29 cellular contexts compared by ENCODE assay signal in genomic region chr1:209837671-209838070, GRCh38.
"Had no signal": no experiment of that assay in that cellular context is flagged by ENCODE, and none has a peak within 500 bp of the region (broad histone marks: within the 10 kb centered on the region; RNA-seq: fewer than 3 reads in every experiment).

No MANE protein-coding gene starts in this region.

- H3K36me3 ChIP-seq: ovary had no signal

- H3K4me1 Mint-ChIP-seq: endodermal cell, nephron had no signal

- H3K27ac Mint-ChIP-seq: endodermal cell; nephron; stimulated activated naive B cell treated with anti-CD40 and anti-IgM and Interleukin-4, amounts not matched to agents 10 μg/mL and 1 μg/mL and 100 μg/mL, for 72 hours had no signal

- ATAC-seq: esophagus mucosa; foreskin keratinocyte; gastroesophageal sphincter; heart left ventricle; left ventricle myocardium superior; naive thymus-derived CD4-positive, alpha-beta T cell; psoas muscle; right cardiac atrium; stimulated activated naive B cell treated with anti-CD40 and anti-IgM and Interleukin-4, amounts not matched to agents 10 μg/mL and 1 μg/mL and 100 μg/mL, for 72 hours had no signal

- H3K9me3 ChIP-seq: gastroesophageal sphincter, heart left ventricle, ovary, psoas muscle, spleen, thoracic aorta, tibial nerve, upper lobe of left lung had no signal

- H3K27me3 Mint-ChIP-seq: naive thymus-derived CD4-positive, alpha-beta T cell; stimulated activated naive B cell treated with anti-CD40 and anti-IgM and Interleukin-4, amounts not matched to agents 10 μg/mL and 1 μg/mL and 100 μg/mL, for 72 hours; stimulated activated naive CD8-positive, alpha-beta T cell treated with anti-CD3 and anti-CD28 coated beads, Interleukin-15, Interleukin-2, amounts not matched to agents 100 ng/mL and 50 ng/mL, for 24 hours had no signal

- FAIRE-seq: colon, keratinocyte, urothelium cell line had no signal

- H3K4me3 ChIP-seq: dorsolateral prefrontal cortex, gastroesophageal sphincter, heart left ventricle, lung, ovary, psoas muscle, skin epidermis, spleen, thoracic aorta, tibial nerve, upper lobe of left lung had no signal

- H3K4me1 ChIP-seq: psoas muscle, upper lobe of left lung had no signal

- H3K27ac ChIP-seq: dorsolateral prefrontal cortex, foreskin keratinocyte, gastroesophageal sphincter, heart left ventricle, ovary, psoas muscle, skin epidermis, spleen, thoracic aorta, tibial nerve, upper lobe of left lung had no signal

- H3K9me3 Mint-ChIP-seq: endodermal cell; naive thymus-derived CD4-positive, alpha-beta T cell; nephron; stimulated activated naive B cell treated with anti-CD40 and anti-IgM and Interleukin-4, amounts not matched to agents 10 μg/mL and 1 μg/mL and 100 μg/mL, for 72 hours; stimulated activated naive CD8-positive, alpha-beta T cell treated with anti-CD3 and anti-CD28 coated beads, Interleukin-15, Interleukin-2, amounts not matched to agents 100 ng/mL and 50 ng/mL, for 24 hours had no signal

- DNase-seq: dorsolateral prefrontal cortex; effector CD4-positive, alpha-beta T cell; endodermal cell; foreskin keratinocyte; heart left ventricle; hippocampal formation; left ventricle myocardium superior; mesendoderm; midbrain; naive thymus-derived CD4-positive, alpha-beta T cell; nucleus accumbens; ovary; posterior cingulate gyrus; psoas muscle; right cardiac atrium; spleen; stimulated activated naive B cell treated with anti-CD40 and anti-IgM and Interleukin-4, amounts not matched to agents 10 μg/mL and 1 μg/mL and 100 μg/mL, for 72 hours; upper lobe of left lung had no signal

- H3K4me3 Mint-ChIP-seq: endodermal cell; naive thymus-derived CD4-positive, alpha-beta T cell; nephron; stimulated activated naive B cell treated with anti-CD40 and anti-IgM and Interleukin-4, amounts not matched to agents 10 μg/mL and 1 μg/mL and 100 μg/mL, for 72 hours; stimulated activated naive CD8-positive, alpha-beta T cell treated with anti-CD3 and anti-CD28 coated beads, Interleukin-15, Interleukin-2, amounts not matched to agents 100 ng/mL and 50 ng/mL, for 24 hours had no signal

- H3K27me3 ChIP-seq: dorsolateral prefrontal cortex, foreskin keratinocyte, gastroesophageal sphincter, heart left ventricle, ovary, spleen, tibial nerve, upper lobe of left lung had no signal
